ENCODE assay signal across 18 cellular contexts in the genomic region with DNA sequence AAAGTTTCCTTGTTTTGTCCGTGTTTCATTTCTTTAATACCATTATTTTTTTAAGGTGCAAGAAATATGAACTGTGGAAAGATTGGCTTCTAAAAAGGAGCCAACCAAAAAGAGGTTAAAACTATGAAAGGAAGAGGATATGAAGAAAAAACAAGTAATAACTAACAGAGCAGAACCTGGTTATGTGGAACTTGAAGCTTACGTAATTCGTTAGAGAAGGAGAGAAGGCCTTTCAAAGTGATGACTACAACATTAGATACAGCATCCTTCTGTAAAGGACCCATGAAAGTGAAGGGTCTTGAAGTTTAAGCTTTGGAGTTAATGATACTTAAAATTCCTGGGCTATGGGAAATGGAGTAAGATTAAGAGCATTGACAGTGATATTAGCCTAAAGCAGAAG.
DNase-seq lines count a peak whose midpoint lies in the region; ATAC-seq and TF ChIP-seq lines count a peak whose summit lies in the region.
"Had no signal": no experiment of that assay in that cellular context is flagged by ENCODE, and none has a peak within 500 bp of the region (broad histone marks: within the 10 kb centered on the region; RNA-seq: fewer than 3 reads in every experiment).

No MANE protein-coding gene starts in this region.

- in situ Hi-C loops in ACHN (cut with HindIII; ENCODE audit: low pct_ligation_motif_present, low pct_unique_long_range_greater_than_20kb, low sequenced_read_pairs) (no loop called here), Caki2 (cut with HindIII; ENCODE audit: low pct_unique_long_range_greater_than_20kb, low sequenced_read_pairs) (no loop called here)

- no peak overlapping the region for H3K4me3 ChIP-seq in left lung
- H3K4me3 ChIP-seq: GM23248 had no signal

- peaks cover 99% of the 10 kb centered on the region for H3K36me3 Mint-ChIP-seq in activated T-helper 17 cell treated with anti-CD3 and anti-CD28 coated beads, Interleukin-2, amount 50 U/mL, for 72 hours (ENCODE audit: low read depth)

- H3K9me3 Mint-ChIP-seq in activated T-helper 17 cell treated with anti-CD3 and anti-CD28 coated beads, Interleukin-2, amount 50 U/mL, for 72 hours = no peaks in the 10 kb centered on the region
- H3K9me3 Mint-ChIP-seq: CD4-positive, CD25-positive, alpha-beta regulatory T cell; HFFc6 had no signal

- no peak overlapping the region for H3K4me3 Mint-ChIP-seq in activated T-helper 17 cell treated with anti-CD3 and anti-CD28 coated beads, Interleukin-2, amount 50 U/mL, for 72 hours
- H3K4me3 Mint-ChIP-seq: B cell; CD4-positive, CD25-positive, alpha-beta regulatory T cell; HFFc6 had no signal

- no peaks in the 10 kb centered on the region for H3K27me3 Mint-ChIP-seq in activated T-helper 17 cell treated with anti-CD3 and anti-CD28 coated beads, Interleukin-2, amount 50 U/mL, for 72 hours
- H3K27me3 Mint-ChIP-seq: B cell; CD4-positive, CD25-positive, alpha-beta regulatory T cell had no signal

- H3K27me3 ChIP-seq in left lung = no peaks in the 10 kb centered on the region

- H3K4me1 Mint-ChIP-seq in activated T-helper 17 cell treated with anti-CD3 and anti-CD28 coated beads, Interleukin-2, amount 50 U/mL, for 72 hours = peaks cover 5% of the 10 kb centered on the region
- H3K4me1 Mint-ChIP-seq: B cell had no signal

- no peak for TF ChIP-seq CTCF in left lung (IDR thresholded peaks at IDR 0.05)

- peaks cover 0 to 73% of the 10 kb centered on the region in 2 donors for H3K36me3 ChIP-seq in left lung

- H3K27ac Mint-ChIP-seq in activated T-helper 17 cell treated with anti-CD3 and anti-CD28 coated beads, Interleukin-2, amount 50 U/mL, for 72 hours = peak overlapping the region; percentile 1
- H3K27ac Mint-ChIP-seq: B cell, HFFc6 had no signal

- peak overlapping the region in 1 of 2 donors; percentile 9 for H3K27ac ChIP-seq in left lung
- H3K27ac ChIP-seq: GM23248 had no signal

- no peaks in the 10 kb centered on the region for H3K9me3 ChIP-seq in left lung

- ATAC-seq in activated T-helper 17 cell treated with anti-CD3 and anti-CD28 coated beads, Interleukin-2, amount 50 U/mL, for 72 hours (replicated peaks) = no peak
- ATAC-seq in left lung = peak; percentile 48

- peaks cover 0 to 8% of the 10 kb centered on the region in 2 donors for H3K4me1 ChIP-seq in left lung

- intact Hi-C loops in left lung (cut with DNase I) = no loop called here

- DNase-seq in ACHN (peak; percentile 26), Caki2 (ENCODE audit: low read depth) (peak; percentile 44), left lung (no peak), foreskin melanocyte (no peak), SKM-1 (lab: John Stamatoyannopoulos, UW; ENCODE audit: unreplicated experiment) (no peak), DMS 273 (lab: John Stamatoyannopoulos, UW; ENCODE audit: unreplicated experiment) (no peak), GOT3 (lab: John Stamatoyannopoulos, UW) (no peak)
- DNase-seq: CD4-positive, CD25-positive, alpha-beta regulatory T cell; DMS79; GM23248; HFFc6; KBM-7; NCI-H1048; NCI-H1436 treated with DMSO at 0.1 percent for 48 hours; NCI-H2029 treated with DMSO at 0.1 percent for 48 hours; NCI-H774 had no signal

Comparison
In these comparisons a context has a peak if more than half of its experiments do, and no peak if none do; other contexts are left out.
1. DNase-seq: peak in ACHN (single experiment) and Caki2 (single experiment); none in left lung (0 of 2), foreskin melanocyte (single experiment), SKM-1 (single experiment), DMS 273 (single experiment) and GOT3 (single experiment).